13 cellular contexts compared by ENCODE assay signal in genomic region chr7:2517678-2518077, GRCh38. TPM values are rescaled to one million over a fixed set of nuclear protein-coding genes. Genes with fewer than 3 reads are reported as not detected.
A peak's percentile ranks its signal among the peaks of the same experiment; 100 is the strongest.
DNase-seq lines count a peak whose midpoint lies in the region; ATAC-seq and TF ChIP-seq lines count a peak whose summit lies in the region.
"Had no signal": no experiment of that assay in that cellular context is flagged by ENCODE, and none has a peak within 500 bp of the region (broad histone marks: within the 10 kb centered on the region; RNA-seq: fewer than 3 reads in every experiment).

No MANE protein-coding gene starts in this region.

- DNase-seq in CD4-positive, CD25-positive, alpha-beta regulatory T cell, result no peak
- peak; percentile 36 for DNase-seq in astrocyte of the spinal cord (ENCODE audit: low read depth, low spot score)
- DNase-seq in naive thymus-derived CD4-positive, alpha-beta T cell, result no peak
- no peak for DNase-seq in Karpas-422
- DNase-seq in PC-9, result no peak
- DNase-seq in NCI-H2029 treated with DMSO at 0.1 percent for 48 hours (lab: John Stamatoyannopoulos, UW), result no peak
- DNase-seq: NCI-H446, Right ventricle myocardium superior had no signal

- H3K4me3 Mint-ChIP-seq in CD4-positive, CD25-positive, alpha-beta regulatory T cell, result peak overlapping the region; percentile 76 to 93 (median 86)
- H3K4me3 Mint-ChIP-seq in naive thymus-derived CD4-positive, alpha-beta T cell, result peak overlapping the region; percentile 63 to 98 (median 83)

- H3K36me3 ChIP-seq in CD4-positive, CD25-positive, alpha-beta regulatory T cell (ENCODE audit: control insufficient read depth, insufficient read depth, low read length), result peaks cover 5% of the 10 kb centered on the region
- H3K36me3 ChIP-seq in HEK293 (ENCODE audit: control insufficient read depth in 2 of 2, insufficient read depth in 1 of 2, low read length in 2 of 2) (no peaks in the 10 kb centered on the region), Karpas-422 (ENCODE audit: insufficient read depth, low read length) (no peaks in the 10 kb centered on the region), PC-9 (ENCODE audit: low read depth) (no peaks in the 10 kb centered on the region)
- H3K36me3 ChIP-seq in naive thymus-derived CD4-positive, alpha-beta T cell (ENCODE audit: control insufficient read depth in 2 of 3, insufficient read depth in 3 of 3, low read length in 3 of 3), result peaks cover 0 to 8% (median 0%) of the 10 kb centered on the region in 3 experiments

- H3K79me2 ChIP-seq in Karpas-422 (ENCODE audit: low read length) (no peaks in the 10 kb centered on the region), PC-9 (ENCODE audit: low read depth) (peaks cover 13% of the 10 kb centered on the region)

- H3K4me1 ChIP-seq in CD4-positive, CD25-positive, alpha-beta regulatory T cell (ENCODE audit: control insufficient read depth, insufficient read depth, low read length, poor library complexity, severe bottlenecking), result peaks cover 52% of the 10 kb centered on the region
- H3K4me1 ChIP-seq in HEK293 (ENCODE audit: control insufficient read depth, insufficient read depth, low read length), result peaks cover 8% of the 10 kb centered on the region
- H3K4me1 ChIP-seq in naive thymus-derived CD4-positive, alpha-beta T cell (ENCODE audit: control insufficient read depth in 2 of 2, insufficient read depth in 2 of 2, low read length in 2 of 2), result peaks cover 16 to 24% of the 10 kb centered on the region in 2 donors
- peaks cover 18% of the 10 kb centered on the region for H3K4me1 ChIP-seq in Karpas-422 (ENCODE audit: low read length)
- peaks cover 30% of the 10 kb centered on the region for H3K4me1 ChIP-seq in PC-9 (replicated peaks; ENCODE audit: insufficient read depth)

- no peaks in the 10 kb centered on the region for H3K9me3 ChIP-seq in CD4-positive, CD25-positive, alpha-beta regulatory T cell (ENCODE audit: control insufficient read depth in 2 of 2, low read length in 2 of 2)
- H3K9me3 ChIP-seq in HEK293 (ENCODE audit: control insufficient read depth, insufficient read depth, low read depth, low read length) (no peaks in the 10 kb centered on the region), Karpas-422 (ENCODE audit: low read length) (no peaks in the 10 kb centered on the region), PC-9 (ENCODE audit: insufficient read depth, low read depth) (no peaks in the 10 kb centered on the region)
- no peaks in the 10 kb centered on the region for H3K9me3 ChIP-seq in naive thymus-derived CD4-positive, alpha-beta T cell (ENCODE audit: control insufficient read depth in 2 of 3, low read length in 3 of 3)

- H3K27me3 ChIP-seq in CD4-positive, CD25-positive, alpha-beta regulatory T cell (ENCODE audit: control insufficient read depth, insufficient read depth, low read length), result no peaks in the 10 kb centered on the region
- H3K27me3 ChIP-seq in naive thymus-derived CD4-positive, alpha-beta T cell (ENCODE audit: control insufficient read depth in 2 of 2, insufficient read depth in 2 of 2, low read length in 2 of 2), result no peaks in the 10 kb centered on the region
- H3K27me3 ChIP-seq in Karpas-422 (ENCODE audit: low read length), result no peaks in the 10 kb centered on the region
- H3K27me3 ChIP-seq in PC-9 (ENCODE audit: insufficient read depth, low read depth), result peaks cover 4% of the 10 kb centered on the region; the same call in 1 of the 2 replicates

- H3K36me3 Mint-ChIP-seq in CD4-positive, CD25-positive, alpha-beta regulatory T cell, result peaks cover 13% of the 10 kb centered on the region
- peaks cover 0 to 16% (median under 1%) of the 10 kb centered on the region in 5 donors for H3K36me3 Mint-ChIP-seq in naive thymus-derived CD4-positive, alpha-beta T cell

- peaks cover 15% of the 10 kb centered on the region; the same call in 1 of the 2 replicates for H3F3A ChIP-seq in PC-9 (ENCODE audit: insufficient read depth, low read depth)

- no peak overlapping the region for H2AFZ ChIP-seq in Karpas-422 (ENCODE audit: low read length)
- no peak overlapping the region for H2AFZ ChIP-seq in PC-9

- no peaks in the 10 kb centered on the region for H3K27me3 Mint-ChIP-seq in CD4-positive, CD25-positive, alpha-beta regulatory T cell
- peaks cover 0 to 11% (median 0%) of the 10 kb centered on the region in 5 donors for H3K27me3 Mint-ChIP-seq in naive thymus-derived CD4-positive, alpha-beta T cell

- no peak overlapping the region for H3K4me3 ChIP-seq in CD4-positive, CD25-positive, alpha-beta regulatory T cell (ENCODE audit: low read depth, low read length)
- no peak overlapping the region for H3K4me3 ChIP-seq in HEK293 (ENCODE audit: low read depth, low read length)
- no peak overlapping the region for H3K4me3 ChIP-seq in astrocyte of the spinal cord (ENCODE audit: low read depth, low read length)
- no peak overlapping the region for H3K4me3 ChIP-seq in naive thymus-derived CD4-positive, alpha-beta T cell (ENCODE audit: low read length)
- H3K4me3 ChIP-seq in Karpas-422 (ENCODE audit: low read length), result no peak overlapping the region
- no peak overlapping the region for H3K4me3 ChIP-seq in PC-9

- H3K4me2 ChIP-seq in Karpas-422 (ENCODE audit: low read depth, low read length, poor library complexity, severe bottlenecking) (no peak overlapping the region), PC-9 (no peak overlapping the region)

- in situ Hi-C loops in astrocyte of the spinal cord (cut with HindIII; ENCODE audit: low sequenced_read_pairs), result no loop called here

- no peak overlapping the region for H3K9ac ChIP-seq in Karpas-422 (ENCODE audit: low read length)

- no TSS peak for BruUV-seq in PC-9 (replicated peaks; lab: Mats Ljungman, UMichigan)

- intact Hi-C loops in naive thymus-derived CD4-positive, alpha-beta T cell (cut with micrococcal nuclease), result loop anchor here in 1 of 2 donors (2.0 kb wide), 2 partner anchors 113 to 203 kb away; partner anchors contain the start of genes SNX8 and TTYH3
- intact Hi-C loops in PC-9 (cut with micrococcal nuclease; ENCODE audit: unreplicated experiment), result no loop called here

- TF ChIP-seq CTCF in HEK293 (tag by site-specific recombination; IDR thresholded peaks at IDR 0.05) (no peak), astrocyte of the spinal cord (IDR thresholded peaks at IDR 0.05; ENCODE audit: low read depth, low read length) (no peak), PC-9 (conservative IDR thresholded peaks at IDR 0.05) (no peak)

- H3K27ac Mint-ChIP-seq in CD4-positive, CD25-positive, alpha-beta regulatory T cell, result peak overlapping the region in 2 of 3 donors; percentile 62 to 88
- H3K27ac Mint-ChIP-seq in naive thymus-derived CD4-positive, alpha-beta T cell, result peak overlapping the region; percentile 9 to 86 (median 71)

- H3K9me2 ChIP-seq in Karpas-422 (replicated peaks; ENCODE audit: insufficient read depth, low read length) (no peaks in the 10 kb centered on the region), PC-9 (ENCODE audit: insufficient read depth) (no peaks in the 10 kb centered on the region)

- POLR2A ChIA-PET in HEK293 (lab: Yijun Ruan, JAX), result interaction anchor here (0.7 kb wide), 1 partner anchor 25 kb away, joined by 3 read pairs; no protein-coding TSS in a partner anchor
- POLR2A ChIA-PET in naive thymus-derived CD4-positive, alpha-beta T cell (lab: Charles Lee), result interaction anchor here (3.0 to 15.7 kb wide), 3 partner anchors 7 to 12 kb away, joined by 11 to 401 read pairs (median 16); no protein-coding TSS in a partner anchor
- POLR2A ChIA-PET in PC-9 (lab: Charles Lee; ENCODE audit: unreplicated experiment), result no interaction called here

- CTCF ChIA-PET in HEK293 (lab: Yijun Ruan, JAX) (interaction anchor here (0.6 to 1.1 kb wide), 3 partner anchors 125 to 975 kb away, joined by 3 to 5 read pairs (median 3); no protein-coding TSS in a partner anchor), PC-9 (lab: Charles Lee) (no interaction called here)
- CTCF ChIA-PET in naive thymus-derived CD4-positive, alpha-beta T cell (lab: Charles Lee), result no interaction called here

- peaks cover 0 to 1% (median 0%) of the 10 kb centered on the region in 7 donors for H3K9me3 Mint-ChIP-seq in CD4-positive, CD25-positive, alpha-beta regulatory T cell
- H3K9me3 Mint-ChIP-seq in naive thymus-derived CD4-positive, alpha-beta T cell, result peaks cover 0 to 3% (median 0%) of the 10 kb centered on the region in 11 donors

- H3K4me1 Mint-ChIP-seq in CD4-positive, CD25-positive, alpha-beta regulatory T cell, result peaks cover 0 to 28% (median 11%) of the 10 kb centered on the region in 4 donors
- peaks cover 15 to 34% (median 26%) of the 10 kb centered on the region in 7 donors for H3K4me1 Mint-ChIP-seq in naive thymus-derived CD4-positive, alpha-beta T cell

- no peaks in the 10 kb centered on the region; the same call in 1 of the 2 replicates for H4K20me1 ChIP-seq in Karpas-422 (ENCODE audit: insufficient read depth, low read depth, low read length)
- no peaks in the 10 kb centered on the region for H4K20me1 ChIP-seq in PC-9 (ENCODE audit: insufficient read depth)

- ATAC-seq in CD4-positive, CD25-positive, alpha-beta regulatory T cell (ENCODE audit: low read depth in 2 of 2), result no peak
- ATAC-seq in naive thymus-derived CD4-positive, alpha-beta T cell, result no peak
- ATAC-seq in GM21360 (IDR thresholded peaks at IDR 0.05; ENCODE audit: unreplicated experiment), result no peak

- peak overlapping the region; percentile 47 for H3K27ac ChIP-seq in CD4-positive, CD25-positive, alpha-beta regulatory T cell (ENCODE audit: insufficient read depth, low read length, poor library complexity, severe bottlenecking)
- H3K27ac ChIP-seq in HEK293 (ENCODE audit: extremely low read depth, low read depth, low read length) (no peak overlapping the region), Karpas-422 (ENCODE audit: low read length) (no peak overlapping the region), PC-9 (no peak overlapping the region)
- H3K27ac ChIP-seq in naive thymus-derived CD4-positive, alpha-beta T cell (ENCODE audit: low read depth, low read length), result no peak overlapping the region

RNA-seq across cellular contexts. Expression of gene LFNG, which starts 1.9 kb away (rescaled TPM):
- total RNA-seq in CD4-positive, CD25-positive, alpha-beta regulatory T cell, result 215 TPM
- polyA plus RNA-seq in CD4-positive, CD25-positive, alpha-beta regulatory T cell, result 1 to 10 TPM; 2.1 to 7.3 (median 2.8) TPM
- total RNA-seq in naive thymus-derived CD4-positive, alpha-beta T cell, result 100 to 1,000 TPM; 114 to 246 (median 151) TPM
- polyA plus RNA-seq in naive thymus-derived CD4-positive, alpha-beta T cell, result 1 to 10 TPM; 1.2 to 2.3 TPM
- 0.07 and 0.19 TPM in 2 replicates for total RNA-seq in Karpas-422 (2014; rRNA removed; shearing (Covaris generic); ENCODE audit: low replicate concordance)
- total RNA-seq in PC-9 (2021), result 21.3 and 24.7 TPM in 2 replicates

RNA-seq across cellular contexts. Expression of gene BRAT1, which starts 37.6 kb away (rescaled TPM):
- total RNA-seq in CD4-positive, CD25-positive, alpha-beta regulatory T cell, result 24.6 TPM
- 10 to 100 TPM; 21.4 to 36.6 (median 32.1) TPM for polyA plus RNA-seq in CD4-positive, CD25-positive, alpha-beta regulatory T cell
- 10 to 100 TPM; 24.6 to 45.5 (median 37.0) TPM for total RNA-seq in naive thymus-derived CD4-positive, alpha-beta T cell
- polyA plus RNA-seq in naive thymus-derived CD4-positive, alpha-beta T cell, result 10 to 100 TPM; 23.4 to 58.9 TPM
- total RNA-seq in Karpas-422 (2014; rRNA removed; shearing (Covaris generic); ENCODE audit: low replicate concordance), result 10.5 and 30.1 TPM in 2 replicates
- 53.9 and 57.7 TPM in 2 replicates for total RNA-seq in PC-9 (2021)

RNA-seq across cellular contexts. Expression of gene IQCE, which starts 41.1 kb away (rescaled TPM):
- 6.6 TPM for total RNA-seq in CD4-positive, CD25-positive, alpha-beta regulatory T cell
- 1 to 10 TPM in 1 of 4 donors, under 1 TPM in 3; 0.69 to 1.5 (median 0.91) TPM for polyA plus RNA-seq in CD4-positive, CD25-positive, alpha-beta regulatory T cell
- total RNA-seq in naive thymus-derived CD4-positive, alpha-beta T cell, result 10 to 100 TPM in 1 of 5 experiments, 1 to 10 TPM in 4; 4.8 to 10.4 (median 7.5) TPM
- 1 to 10 TPM; 1.6 to 1.9 TPM for polyA plus RNA-seq in naive thymus-derived CD4-positive, alpha-beta T cell
- 0.93 and 1.1 TPM in 2 replicates for total RNA-seq in Karpas-422 (2014; rRNA removed; shearing (Covaris generic); ENCODE audit: low replicate concordance)
- total RNA-seq in PC-9 (2021), result 28.3 and 35.8 TPM in 2 replicates

RNA-seq across cellular contexts. Expression of gene GRIFIN, which starts 41.5 kb away (rescaled TPM):
- total RNA-seq in CD4-positive, CD25-positive, alpha-beta regulatory T cell, result not detected
- polyA plus RNA-seq in CD4-positive, CD25-positive, alpha-beta regulatory T cell, result not detected
- total RNA-seq in naive thymus-derived CD4-positive, alpha-beta T cell, result not detected
- polyA plus RNA-seq in naive thymus-derived CD4-positive, alpha-beta T cell, result not detected
- total RNA-seq in Karpas-422 (2014; rRNA removed; shearing (Covaris generic); ENCODE audit: low replicate concordance), result not detected in 2 replicates
- total RNA-seq in PC-9 (2021), result not detected in 2 replicates
- total RNA-seq: LHCN-M2, lower leg skin, Right ventricle myocardium superior, skeletal muscle tissue had no signal

Comparison
In these comparisons a context has a peak if more than half of its experiments do, and no peak if none do; other contexts are left out.
1. RNA of gene LFNG, which starts 1.9 kb away (total RNA-seq): 215 TPM in CD4-positive, CD25-positive, alpha-beta regulatory T cell (single experiment), 114 to 246 TPM in naive thymus-derived CD4-positive, alpha-beta T cell and 21.3 to 24.7 TPM in PC-9; 0.07 to 0.19 TPM in Karpas-422; every median in the first group is over 10 times any median in the second.